In genomic region chr17:62135742-62136141, GRCh38 we compare ENCODE assay signal across 34 cellular contexts.
"Had no signal": no experiment of that assay in that cellular context is flagged by ENCODE, and none has a peak within 500 bp of the region (broad histone marks: within the 10 kb centered on the region; RNA-seq: fewer than 3 reads in every experiment).

No MANE protein-coding gene starts in this region.

- H3K4me1 Mint-ChIP-seq: activated CD4-positive, alpha-beta T cell treated with anti-CD3 and anti-CD28 coated beads for 36 hours; activated CD4-positive, alpha-beta T cell treated with anti-CD3 and anti-CD28 coated beads, Interleukin-2, amount 10 ng/mL, durations not matched to agents 24 days and 14 days; activated naive CD4-positive, alpha-beta T cell treated with anti-CD3 and anti-CD28 coated beads, Interleukin-2, amount 50 U/mL, for 24 hours; activated naive CD8-positive, alpha-beta T cell treated with anti-CD3 and anti-CD28 coated beads for 36 hours; activated naive CD8-positive, alpha-beta T cell treated with anti-CD3 and anti-CD28 coated beads, Interleukin-2, amount 50 U/mL, for 24 hours; central memory CD8-positive, alpha-beta T cell; endodermal cell had no signal

- H3K27ac ChIP-seq: adrenal gland, brain microvascular endothelial cell, coronary artery, dorsolateral prefrontal cortex, foreskin keratinocyte, gastrocnemius medialis, heart left ventricle had no signal

- DNase-seq: activated CD4-positive, alpha-beta memory T cell treated with anti-CD3 and anti-CD28 coated beads for 36 hours; activated CD4-positive, alpha-beta T cell treated with anti-CD3 and anti-CD28 coated beads for 36 hours; activated CD4-positive, alpha-beta T cell treated with anti-CD3 and anti-CD28 coated beads, Interleukin-2, amount 10 ng/mL, durations not matched to agents 24 days and 14 days; activated CD4-positive, CD25-positive, alpha-beta regulatory T cell; activated CD4-positive, CD25-positive, alpha-beta regulatory T cell treated with anti-CD3 and anti-CD28 coated beads, Interleukin-2, amount 50 U/mL, for 72 hours; activated CD8-positive, alpha-beta memory T cell treated with anti-CD3 and anti-CD28 coated beads, Interleukin-2, amount 10 ng/mL, durations not matched to agents 7 days and 5 days; activated CD8-positive, alpha-beta memory T cell treated with anti-CD3 and anti-CD28 coated beads, Interleukin-2, amount 50 U/mL, for 4 hours; activated CD8-positive, alpha-beta T cell treated with anti-CD3 and anti-CD28 coated beads, Interleukin-2, amount 10 ng/mL, durations not matched to agents 7 days and 5 days; activated effector memory CD4-positive, alpha-beta T cell treated with anti-CD3 and anti-CD28 coated beads, Interleukin-2, amount 50 U/mL, for 16 hours; activated naive CD4-positive, alpha-beta T cell treated with anti-CD3 and anti-CD28 coated beads for 36 hours; activated naive CD8-positive, alpha-beta T cell treated with anti-CD3 and anti-CD28 coated beads for 36 hours; activated naive CD8-positive, alpha-beta T cell treated with anti-CD3 and anti-CD28 coated beads, Interleukin-2, amount 50 U/mL, for 24 hours; activated T-cell treated with anti-CD3 and anti-CD28 coated beads, Interleukin-2, amount 50 U/mL, for 1 hour; activated T-cell treated with anti-CD3 and anti-CD28 coated beads, Interleukin-2, amount 50 U/mL, for 48 hours; adrenal gland; amygdala; aorta; brain microvascular endothelial cell; dorsolateral prefrontal cortex; effector memory CD4-positive, alpha-beta T cell; endodermal cell; foreskin keratinocyte; gastrocnemius medialis; glutamatergic neuron; heart left ventricle; T-helper 2 cell had no signal

- ATAC-seq: activated CD4-positive, alpha-beta T cell treated with anti-CD3 and anti-CD28 coated beads for 36 hours; activated CD8-positive, alpha-beta memory T cell treated with anti-CD3 and anti-CD28 coated beads, Interleukin-2, amount 10 ng/mL, durations not matched to agents 7 days and 5 days; activated CD8-positive, alpha-beta T cell treated with anti-CD3 and anti-CD28 coated beads, Interleukin-2, amount 10 ng/mL, durations not matched to agents 7 days and 5 days; activated naive CD8-positive, alpha-beta T cell treated with anti-CD3 and anti-CD28 coated beads, Interleukin-2, amount 50 U/mL, for 24 hours; esophagus mucosa; foreskin keratinocyte; gastrocnemius medialis; heart left ventricle had no signal

- H3K27ac Mint-ChIP-seq: activated CD4-positive, alpha-beta memory T cell treated with anti-CD3 and anti-CD28 coated beads for 36 hours; activated CD4-positive, alpha-beta T cell treated with anti-CD3 and anti-CD28 coated beads for 36 hours; activated CD4-positive, alpha-beta T cell treated with anti-CD3 and anti-CD28 coated beads, Interleukin-2, amount 10 ng/mL, durations not matched to agents 24 days and 14 days; activated CD8-positive, alpha-beta memory T cell treated with anti-CD3 and anti-CD28 coated beads, Interleukin-2, amount 10 ng/mL, durations not matched to agents 7 days and 5 days; activated CD8-positive, alpha-beta T cell treated with anti-CD3 and anti-CD28 coated beads, Interleukin-2, amount 10 ng/mL, durations not matched to agents 7 days and 5 days; activated naive CD4-positive, alpha-beta T cell treated with anti-CD3 and anti-CD28 coated beads for 36 hours; activated naive CD8-positive, alpha-beta T cell treated with anti-CD3 and anti-CD28 coated beads for 36 hours; activated naive CD8-positive, alpha-beta T cell treated with anti-CD3 and anti-CD28 coated beads, Interleukin-2, amount 50 U/mL, for 24 hours; activated T-helper 1 cell treated with anti-CD3 and anti-CD28 coated beads, Interleukin-12 subunit alpha, Interleukin-12 subunit beta, Interleukin-2, Interleukin-4 antibody, amounts not matched to agents 30 ng/mL and 10 ng/mL and 1 ng/mL, durations not matched to agents 14 hours and 24 hours and 36 hours; activated T-helper 2 cell treated with anti-CD3 and anti-CD28 coated beads, Interferon-gamma antibody, Interleukin-2, Interleukin-4, amounts not matched to agents 10 μg/mL and 5 μg/mL and 100 μg/mL, durations not matched to agents 14 hours and 24 hours and 36 hours; dendritic cell treated with granulocyte-macrophage colony-stimulating factor and Interleukin-4, amounts not matched to agents 40 ng/mL and 50 ng/mL, for 4 days; endodermal cell had no signal

- H3K4me3 Mint-ChIP-seq: activated CD4-positive, alpha-beta memory T cell treated with anti-CD3 and anti-CD28 coated beads for 36 hours; activated CD4-positive, alpha-beta T cell treated with anti-CD3 and anti-CD28 coated beads for 36 hours; activated CD4-positive, alpha-beta T cell treated with anti-CD3 and anti-CD28 coated beads, Interleukin-2, amount 10 ng/mL, durations not matched to agents 24 days and 14 days; activated CD8-positive, alpha-beta memory T cell treated with anti-CD3 and anti-CD28 coated beads, Interleukin-2, amount 10 ng/mL, durations not matched to agents 7 days and 5 days; activated CD8-positive, alpha-beta T cell treated with anti-CD3 and anti-CD28 coated beads, Interleukin-2, amount 10 ng/mL, durations not matched to agents 7 days and 5 days; activated naive CD4-positive, alpha-beta T cell treated with anti-CD3 and anti-CD28 coated beads for 36 hours; activated naive CD4-positive, alpha-beta T cell treated with anti-CD3 and anti-CD28 coated beads, Interleukin-2, amount 50 U/mL, for 24 hours; activated naive CD8-positive, alpha-beta T cell treated with anti-CD3 and anti-CD28 coated beads for 36 hours; activated naive CD8-positive, alpha-beta T cell treated with anti-CD3 and anti-CD28 coated beads, Interleukin-2, amount 50 U/mL, for 24 hours; activated T-helper 1 cell treated with anti-CD3 and anti-CD28 coated beads, Interleukin-12 subunit alpha, Interleukin-12 subunit beta, Interleukin-2, Interleukin-4 antibody, amounts not matched to agents 30 ng/mL and 10 ng/mL and 1 ng/mL, durations not matched to agents 14 hours and 24 hours and 36 hours; dendritic cell treated with granulocyte-macrophage colony-stimulating factor and Interleukin-4, amounts not matched to agents 40 ng/mL and 50 ng/mL, for 4 days; endodermal cell had no signal

- H3K36me3 Mint-ChIP-seq: activated CD4-positive, alpha-beta memory T cell treated with anti-CD3 and anti-CD28 coated beads for 36 hours; activated CD8-positive, alpha-beta memory T cell treated with anti-CD3 and anti-CD28 coated beads, Interleukin-2, amount 10 ng/mL, durations not matched to agents 7 days and 5 days; activated naive CD4-positive, alpha-beta T cell treated with anti-CD3 and anti-CD28 coated beads, Interleukin-2, amount 50 U/mL, for 24 hours; activated naive CD8-positive, alpha-beta T cell treated with anti-CD3 and anti-CD28 coated beads for 36 hours had no signal

- H3K36me3 ChIP-seq: adrenal gland, brain microvascular endothelial cell, gastrocnemius medialis, heart left ventricle had no signal

- FAIRE-seq: bronchial epithelial cell had no signal

- H3K4me1 ChIP-seq: adrenal gland, foreskin keratinocyte, gastrocnemius medialis had no signal

- H3K9me3 Mint-ChIP-seq: activated CD4-positive, alpha-beta memory T cell treated with anti-CD3 and anti-CD28 coated beads for 36 hours; activated CD4-positive, alpha-beta T cell treated with anti-CD3 and anti-CD28 coated beads, Interleukin-2, amount 10 ng/mL, durations not matched to agents 24 days and 14 days; activated naive CD4-positive, alpha-beta T cell treated with anti-CD3 and anti-CD28 coated beads for 36 hours; activated naive CD4-positive, alpha-beta T cell treated with anti-CD3 and anti-CD28 coated beads, Interleukin-2, amount 50 U/mL, for 24 hours; activated naive CD8-positive, alpha-beta T cell treated with anti-CD3 and anti-CD28 coated beads for 36 hours; activated naive CD8-positive, alpha-beta T cell treated with anti-CD3 and anti-CD28 coated beads, Interleukin-2, amount 50 U/mL, for 24 hours; activated T-helper 1 cell treated with anti-CD3 and anti-CD28 coated beads, Interleukin-12 subunit alpha, Interleukin-12 subunit beta, Interleukin-2, Interleukin-4 antibody, amounts not matched to agents 30 ng/mL and 10 ng/mL and 1 ng/mL, durations not matched to agents 14 hours and 24 hours and 36 hours; activated T-helper 2 cell treated with anti-CD3 and anti-CD28 coated beads, Interferon-gamma antibody, Interleukin-2, Interleukin-4, amounts not matched to agents 10 μg/mL and 5 μg/mL and 100 μg/mL, durations not matched to agents 14 hours and 24 hours and 36 hours; central memory CD8-positive, alpha-beta T cell; dendritic cell treated with granulocyte-macrophage colony-stimulating factor and Interleukin-4, amounts not matched to agents 40 ng/mL and 50 ng/mL, for 4 days; endodermal cell had no signal

- H3K4me3 ChIP-seq: adrenal gland, coronary artery, dorsolateral prefrontal cortex, gastrocnemius medialis, heart left ventricle had no signal

- H3K9me3 ChIP-seq: adrenal gland, gastrocnemius medialis, heart left ventricle had no signal
